ENCODE assay signal across 22 cellular contexts in the genomic region with DNA sequence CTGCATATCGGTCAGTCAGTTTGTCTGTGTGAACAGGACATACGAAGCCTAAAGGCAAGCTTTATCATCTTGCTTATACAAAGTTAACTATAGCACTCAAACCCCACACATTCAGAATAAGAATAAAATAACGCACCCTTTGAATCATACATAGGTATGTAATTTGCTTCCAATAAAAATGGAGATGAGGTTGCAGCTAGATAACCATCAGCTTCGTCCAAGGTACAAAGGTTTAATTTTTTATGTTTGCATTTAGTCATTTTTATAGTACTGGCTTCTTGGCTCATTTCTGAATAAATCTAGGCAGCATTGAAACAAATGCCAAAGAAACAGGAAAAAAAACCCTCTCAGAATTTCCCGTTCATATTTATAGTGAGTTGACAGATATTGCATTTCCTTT.
"Had no signal": no experiment of that assay in that cellular context is flagged by ENCODE, and none has a peak within 500 bp of the region (broad histone marks: within the 10 kb centered on the region; RNA-seq: fewer than 3 reads in every experiment).

No MANE protein-coding gene starts in this region.

- H3K4me1 Mint-ChIP-seq: naive B cell had no signal

- H3K9me3 ChIP-seq: body of pancreas, psoas muscle, suprapubic skin, tibial artery had no signal

- H3K4me1 ChIP-seq: body of pancreas, parathyroid adenoma, suprapubic skin had no signal

- H3K27ac ChIP-seq: body of pancreas, parathyroid adenoma, psoas muscle, sigmoid colon, suprapubic skin, tibial artery, WERI-Rb-1 had no signal

- FAIRE-seq: endometrium, frontal cortex had no signal

- H3K36me3 Mint-ChIP-seq: activated CD4-positive, alpha-beta memory T cell treated with anti-CD3 and anti-CD28 coated beads for 36 hours; activated naive CD4-positive, alpha-beta T cell treated with anti-CD3 and anti-CD28 coated beads, Interleukin-2, amount 50 U/mL, for 24 hours; naive B cell had no signal

- H3K27me3 Mint-ChIP-seq: activated CD4-positive, alpha-beta memory T cell treated with anti-CD3 and anti-CD28 coated beads for 36 hours; activated T-helper 17 cell treated with anti-CD3 and anti-CD28 coated beads, Interleukin-2, amount 50 U/mL, for 72 hours; dendritic cell treated with granulocyte-macrophage colony-stimulating factor and Interleukin-4, amounts not matched to agents 40 ng/mL and 50 ng/mL, for 4 days had no signal

- H3K36me3 ChIP-seq: sigmoid colon, suprapubic skin, tibial artery, WERI-Rb-1 had no signal

- ATAC-seq: activated CD4-positive, CD25-positive, alpha-beta regulatory T cell treated with anti-CD3 and anti-CD28 coated beads, Interleukin-2, amount 50 U/mL, for 24 hours; activated naive CD8-positive, alpha-beta T cell treated with anti-CD3 and anti-CD28 coated beads, Interleukin-2, amount 50 U/mL, for 24 hours; body of pancreas; left ventricle myocardium superior; psoas muscle had no signal

- H3K9me3 Mint-ChIP-seq: activated CD4-positive, alpha-beta memory T cell treated with anti-CD3 and anti-CD28 coated beads for 36 hours; activated naive CD4-positive, alpha-beta T cell treated with anti-CD3 and anti-CD28 coated beads, Interleukin-2, amount 50 U/mL, for 24 hours; activated naive CD8-positive, alpha-beta T cell treated with anti-CD3 and anti-CD28 coated beads, Interleukin-2, amount 50 U/mL, for 24 hours; activated T-helper 17 cell treated with anti-CD3 and anti-CD28 coated beads, Interleukin-2, amount 50 U/mL, for 72 hours; dendritic cell treated with granulocyte-macrophage colony-stimulating factor and Interleukin-4, amounts not matched to agents 40 ng/mL and 50 ng/mL, for 4 days had no signal

- H3K4me3 Mint-ChIP-seq: activated CD4-positive, alpha-beta memory T cell treated with anti-CD3 and anti-CD28 coated beads for 36 hours; activated naive CD4-positive, alpha-beta T cell treated with anti-CD3 and anti-CD28 coated beads, Interleukin-2, amount 50 U/mL, for 24 hours; activated naive CD8-positive, alpha-beta T cell treated with anti-CD3 and anti-CD28 coated beads, Interleukin-2, amount 50 U/mL, for 24 hours; activated T-helper 17 cell treated with anti-CD3 and anti-CD28 coated beads, Interleukin-2, amount 50 U/mL, for 72 hours; dendritic cell treated with granulocyte-macrophage colony-stimulating factor and Interleukin-4, amounts not matched to agents 40 ng/mL and 50 ng/mL, for 4 days; naive B cell had no signal

- DNase-seq: activated CD4-positive, alpha-beta memory T cell treated with anti-CD3 and anti-CD28 coated beads for 36 hours; activated CD4-positive, alpha-beta T cell treated with anti-CD3 and anti-CD28 coated beads for 48 hours; activated CD8-positive, alpha-beta memory T cell treated with anti-CD3 and anti-CD28 coated beads, Interleukin-2, amount 50 U/mL, for 4 hours; activated naive CD8-positive, alpha-beta T cell treated with anti-CD3 and anti-CD28 coated beads, Interleukin-2, amount 50 U/mL, for 24 hours; activated T-cell treated with anti-CD3 and anti-CD28 coated beads, Interleukin-2, amount 50 U/mL, for 1 hour; body of pancreas; islet precursor cell; left ventricle myocardium superior; naive B cell; psoas muscle; sigmoid colon; stimulated activated naive CD4-positive, alpha-beta T cell; tibial artery; WERI-Rb-1 had no signal

- H3K27me3 ChIP-seq: body of pancreas, sigmoid colon, suprapubic skin, tibial artery had no signal

- H3K4me3 ChIP-seq: body of pancreas, psoas muscle, sigmoid colon, suprapubic skin, tibial artery had no signal

- H3K27ac Mint-ChIP-seq: activated CD4-positive, alpha-beta memory T cell treated with anti-CD3 and anti-CD28 coated beads for 36 hours; activated naive CD4-positive, alpha-beta T cell treated with anti-CD3 and anti-CD28 coated beads, Interleukin-2, amount 50 U/mL, for 24 hours; activated naive CD8-positive, alpha-beta T cell treated with anti-CD3 and anti-CD28 coated beads, Interleukin-2, amount 50 U/mL, for 24 hours; activated T-helper 17 cell treated with anti-CD3 and anti-CD28 coated beads, Interleukin-2, amount 50 U/mL, for 72 hours; dendritic cell treated with granulocyte-macrophage colony-stimulating factor and Interleukin-4, amounts not matched to agents 40 ng/mL and 50 ng/mL, for 4 days; naive B cell had no signal
